In genomic region chr9:114300846-114301797, GRCh38 we compare ENCODE assay signal across 30 cellular contexts. TPM values are rescaled to one million over a fixed set of nuclear protein-coding genes. Genes with fewer than 3 reads are reported as not detected.
A peak's percentile ranks its signal among the peaks of the same experiment; 100 is the strongest.
DNase-seq lines count a peak whose midpoint lies in the region; TF ChIP-seq lines count a peak whose summit lies in the region.
"Had no signal": no experiment of that assay in that cellular context is flagged by ENCODE, and none has a peak within 500 bp of the region (broad histone marks: within the 10 kb centered on the region; RNA-seq: fewer than 3 reads in every experiment).

No MANE protein-coding gene starts in this region.

- no peak overlapping the region for H3K14ac ChIP-seq in neuronal stem cell (ENCODE audit: low read length)

- H3K9me3 Mint-ChIP-seq in chondrocyte (ENCODE audit: low read depth) = peaks cover under 1% of the 10 kb centered on the region
- H3K9me3 Mint-ChIP-seq: stimulated activated effector memory CD8-positive, alpha-beta T cell treated with anti-CD3 and anti-CD28 coated beads, Interleukin-12 subunit alpha, Interleukin-12 subunit beta, amount 100 ng/mL, for 72 hours had no signal

- peak overlapping the region; percentile 58 for H2BK120ac ChIP-seq in neuronal stem cell (ENCODE audit: low read depth, low read length)

- TF ChIP-seq POLR2A in transverse colon (IDR thresholded peaks at IDR 0.05) (no peak), tibial nerve (IDR thresholded peaks at IDR 0.05) (no peak)

- H3K4me1 ChIP-seq in neuronal stem cell (ENCODE audit: control insufficient read depth in 2 of 2, insufficient read depth in 1 of 2, low read depth in 1 of 2, low read length in 2 of 2) (peaks cover 0 to 6% of the 10 kb centered on the region in 2 donors), transverse colon (no peaks in the 10 kb centered on the region), tibial nerve (peaks cover 0 to 7% (median 0%) of the 10 kb centered on the region in 4 donors)
- H3K4me1 ChIP-seq: Caco-2, parathyroid adenoma had no signal

- H3K23ac ChIP-seq in neuronal stem cell (ENCODE audit: low read depth, low read length, poor library complexity) = no peak overlapping the region

- H3K36me3 ChIP-seq in neuronal stem cell (replicated peaks in 1 of 2; ENCODE audit: control insufficient read depth in 2 of 2, insufficient read depth in 2 of 2, low read length in 2 of 2) (peaks cover 12 to 30% of the 10 kb centered on the region in 2 donors), transverse colon (no peaks in the 10 kb centered on the region), tibial nerve (peaks cover 0 to 60% (median 0%) of the 10 kb centered on the region in 3 donors)
- H3K36me3 ChIP-seq: thyroid gland had no signal

- H3K4me1 Mint-ChIP-seq in chondrocyte (ENCODE audit: low read depth) = no peaks in the 10 kb centered on the region

- no peak overlapping the region for H4K8ac ChIP-seq in neuronal stem cell (ENCODE audit: low read depth, low read length)

- TF ChIP-seq CTCF in chondrocyte (IDR thresholded peaks at IDR 0.05) = no peak
- no peak for TF ChIP-seq CTCF in transverse colon (IDR thresholded peaks at IDR 0.05)
- no peak for TF ChIP-seq CTCF in tibial nerve (IDR thresholded peaks at IDR 0.05)

- H2BK15ac ChIP-seq in neuronal stem cell (ENCODE audit: low read length) = no peak overlapping the region

- no peak overlapping the region for H3K9ac ChIP-seq in neuronal stem cell (ENCODE audit: low read depth, low read length, poor library complexity)
- H3K9ac ChIP-seq: BLaER1, KMS-11, parathyroid adenoma, SK-N-SH had no signal

- H3K27me3 ChIP-seq in neuronal stem cell (ENCODE audit: control insufficient read depth in 3 of 3, insufficient read depth in 3 of 3, low read depth in 1 of 3, low read length in 3 of 3) (peaks cover 0 to 2% (median 0%) of the 10 kb centered on the region in 3 experiments), transverse colon (no peaks in the 10 kb centered on the region), tibial nerve (no peaks in the 10 kb centered on the region)
- H3K27me3 ChIP-seq: ascending aorta, BLaER1, hepatocyte, thyroid gland had no signal

- in situ Hi-C loops in transverse colon (cut with MboI; ENCODE audit: low pct_ligation_motif_present in 1 of 4, low pct_unique_long_range_greater_than_20kb in 1 of 4, low sequenced_read_pairs in 3 of 4) = no loop called here

- no peak overlapping the region for H4K91ac ChIP-seq in neuronal stem cell (ENCODE audit: low read depth, low read length, poor library complexity)

- peak overlapping the region; percentile 41 for H2BK5ac ChIP-seq in neuronal stem cell (ENCODE audit: low read length)

- H3K4me3 ChIP-seq in neuronal stem cell (ENCODE audit: low read length in 2 of 2) (no peak overlapping the region), transverse colon (no peak overlapping the region), tibial nerve (no peak overlapping the region)
- H3K4me3 ChIP-seq: ascending aorta, BLaER1, hepatocyte, thyroid gland had no signal

- H2AK5ac ChIP-seq in neuronal stem cell (ENCODE audit: low read depth, low read length) = peak overlapping the region; percentile 48

- H3K9me3 ChIP-seq in neuronal stem cell (replicated peaks in 1 of 2; ENCODE audit: control insufficient read depth in 2 of 2, insufficient read depth in 1 of 2, low read depth in 1 of 2, low read length in 2 of 2) (peaks cover 0 to 4% of the 10 kb centered on the region in 2 donors), transverse colon (no peaks in the 10 kb centered on the region), tibial nerve (peaks cover 0 to 5% (median 0%) of the 10 kb centered on the region in 4 donors)
- H3K9me3 ChIP-seq: ascending aorta, Caco-2, SK-N-SH, thyroid gland had no signal

- H3K18ac ChIP-seq in neuronal stem cell (ENCODE audit: low read length) = no peak overlapping the region

- no peak overlapping the region for H3K4ac ChIP-seq in neuronal stem cell (ENCODE audit: low read length)

- H3K79me1 ChIP-seq in neuronal stem cell (ENCODE audit: low read depth, low read length) = peaks cover 2% of the 10 kb centered on the region

- peak; percentile 36 for DNase-seq in activated effector memory CD4-positive, alpha-beta T cell treated with anti-CD3 and anti-CD28 coated beads, Interleukin-2, amount 50 U/mL, for 16 hours
- no peak for DNase-seq in activated effector memory CD4-positive, alpha-beta T cell treated with Interleukin-2 at 50 U/mL for 16 hours
- DNase-seq in chondrocyte (ENCODE audit: low spot score) (peak; percentile 74), neuronal stem cell (ENCODE audit: low spot score) (no peak), transverse colon (peak; percentile 4), inferior parietal cortex (ENCODE audit: extremely low spot score) (no peak), tibial nerve (ENCODE audit: low spot score in 2 of 2) (no peak)
- DNase-seq in NK-92 treated with Interleukin-12 subunit alpha and Interleukin-12 subunit beta, amount 100 ng/mL, for 24 hours (lab: John Stamatoyannopoulos, UW) = no peak
- DNase-seq: activated naive CD4-positive, alpha-beta T cell treated with anti-CD3 and anti-CD28 coated beads, Interleukin-2, amount 50 U/mL, for 16 hours; activated T-cell treated with anti-CD3 and anti-CD28 coated beads, Interleukin-2, amount 50 U/mL, for 1 hour; Caco-2; central memory CD4-positive, alpha-beta T cell; foreskin fibroblast; MV-4-11; naive B cell; NCI-H1694 treated with DMSO at 0.1 percent for 48 hours; RPMI8226; SK-N-SH; T-helper 2 cell; thyroid gland had no signal

- H3K27ac ChIP-seq in neuronal stem cell (replicated peaks; ENCODE audit: low read length) (no peak overlapping the region), transverse colon (no peak overlapping the region), tibial nerve (no peak overlapping the region)
- H3K27ac ChIP-seq: ascending aorta, BLaER1, epithelial cell of prostate, hepatocyte, KMS-11, parathyroid adenoma, thyroid gland had no signal

- no peak overlapping the region for H3K27ac Mint-ChIP-seq in chondrocyte (ENCODE audit: unreplicated experiment)
- H3K27ac Mint-ChIP-seq: memory B cell; naive B cell; stimulated activated effector memory CD8-positive, alpha-beta T cell treated with anti-CD3 and anti-CD28 coated beads, Interleukin-12 subunit alpha, Interleukin-12 subunit beta, amount 100 ng/mL, for 72 hours had no signal

- TF ChIP-seq EP300 in transverse colon (IDR thresholded peaks at IDR 0.05; ENCODE audit: low read depth) (no peak), tibial nerve (IDR thresholded peaks at IDR 0.05) (no peak)

- no peak overlapping the region for H3K4me3 Mint-ChIP-seq in chondrocyte (ENCODE audit: unreplicated experiment)
- H3K4me3 Mint-ChIP-seq: memory B cell; naive B cell; stimulated activated effector memory CD8-positive, alpha-beta T cell treated with anti-CD3 and anti-CD28 coated beads, Interleukin-12 subunit alpha, Interleukin-12 subunit beta, amount 100 ng/mL, for 72 hours had no signal

- H2AFZ ChIP-seq in neuronal stem cell (ENCODE audit: low read length) = no peak overlapping the region
- H2AFZ ChIP-seq: hepatocyte, parathyroid adenoma had no signal

- intact Hi-C loops in transverse colon (cut with DNase I; ENCODE audit: low total_unique reads) = no loop called here

- no CpG with 5 or more reads among the region's 31 CpGs for WGBS in neuronal stem cell (ENCODE audit: extremely low coverage in 2 of 2, insufficient read length in 2 of 2, insufficient replicate concordance in 1 of 2), 2 donors
- 91% methylated on average over 31 of the region's 31 CpGs; no CpG with 5 or more reads in 1 of the 2 donors for WGBS in transverse colon (ENCODE audit: low coverage in 1 of 2), 2 donors
- WGBS in tibial nerve, 2 donors = 92 to 94% methylated on average over 26 to 30 of the region's 31 CpGs

- no peak overlapping the region for H2BK12ac ChIP-seq in neuronal stem cell (ENCODE audit: low read length)

- H3K4me2 ChIP-seq in neuronal stem cell (ENCODE audit: insufficient read depth, low read length, poor library complexity, severe bottlenecking) = no peak overlapping the region
- H3K4me2 ChIP-seq: BLaER1, hepatocyte, KMS-11, SK-N-SH had no signal

- no peaks in the 10 kb centered on the region for H3K27me3 Mint-ChIP-seq in chondrocyte (ENCODE audit: low read depth)

- peaks cover 18% of the 10 kb centered on the region for H3K36me3 Mint-ChIP-seq in chondrocyte (ENCODE audit: low read depth)
- H3K36me3 Mint-ChIP-seq: memory B cell; naive B cell; stimulated activated effector memory CD8-positive, alpha-beta T cell treated with anti-CD3 and anti-CD28 coated beads, Interleukin-12 subunit alpha, Interleukin-12 subunit beta, amount 100 ng/mL, for 72 hours had no signal

RNA-seq across cellular contexts. Expression of gene ORM1, which starts 21.8 kb away (rescaled TPM):
- not detected in 3 replicates for total RNA-seq in chondrocyte
- polyA plus RNA-seq in neuronal stem cell (2013, experiment 1 of 2) = not detected
- polyA plus RNA-seq in neuronal stem cell (2013, experiment 2 of 2) = not detected
- not detected for total RNA-seq in transverse colon
- not detected for total RNA-seq in tibial nerve
- total RNA-seq: A673, thyroid gland had no signal
- polyA plus RNA-seq: keratinocyte, SK-N-SH had no signal

RNA-seq across cellular contexts. Expression of gene ORM2, which starts 28.5 kb away (rescaled TPM):
- total RNA-seq in chondrocyte (not detected in 3 replicates), transverse colon (not detected), tibial nerve (not detected)
- 0.14 TPM for polyA plus RNA-seq in neuronal stem cell (2013, experiment 1 of 2)
- polyA plus RNA-seq in neuronal stem cell (2013, experiment 2 of 2) = 0.08 TPM
- total RNA-seq: A673, thyroid gland had no signal
- polyA plus RNA-seq: keratinocyte, SK-N-SH had no signal

Comparison
In these comparisons a context has a peak if more than half of its experiments do, and no peak if none do; other contexts are left out.
1. DNase-seq: peak in activated effector memory CD4-positive, alpha-beta T cell treated with anti-CD3 and anti-CD28 coated beads, Interleukin-2, amount 50 U/mL, for 16 hours (single experiment), chondrocyte (single experiment) and transverse colon (single experiment); none in activated effector memory CD4-positive, alpha-beta T cell treated with Interleukin-2 at 50 U/mL for 16 hours (single experiment), neuronal stem cell (single experiment), inferior parietal cortex (single experiment), NK-92 treated with Interleukin-12 subunit alpha and Interleukin-12 subunit beta, amount 100 ng/mL, for 24 hours (single experiment) and tibial nerve (0 of 2).